In genomic region chr19:16541526-16542044, GRCh38 we compare ENCODE assay signal across 6 cellular contexts. TPM values are rescaled to one million over a fixed set of nuclear protein-coding genes. Genes with fewer than 3 reads are reported as not detected.
DNase-seq lines count a peak whose midpoint lies in the region; ATAC-seq and TF ChIP-seq lines count a peak whose summit lies in the region.

No MANE protein-coding gene starts in this region.

- H3K27me3 Mint-ChIP-seq in stimulated activated memory B cell treated with anti-CD40 and anti-IgM and Interleukin-4, amounts not matched to agents 10 μg/mL and 1 μg/mL and 100 μg/mL, for 72 hours = no peaks in the 10 kb centered on the region

- peaks cover 72% of the 10 kb centered on the region for H3K4me1 Mint-ChIP-seq in stimulated activated memory B cell treated with anti-CD40 and anti-IgM and Interleukin-4, amounts not matched to agents 10 μg/mL and 1 μg/mL and 100 μg/mL, for 72 hours

- H3K27me3 ChIP-seq in MG63 = no peaks in the 10 kb centered on the region

- peaks cover 5% of the 10 kb centered on the region; the same call in 1 of the 2 replicates for H3K9me3 ChIP-seq in MG63

- peaks cover 35% of the 10 kb centered on the region for H3K36me3 Mint-ChIP-seq in stimulated activated memory B cell treated with anti-CD40 and anti-IgM and Interleukin-4, amounts not matched to agents 10 μg/mL and 1 μg/mL and 100 μg/mL, for 72 hours

- H3K27ac Mint-ChIP-seq in stimulated activated memory B cell treated with anti-CD40 and anti-IgM and Interleukin-4, amounts not matched to agents 10 μg/mL and 1 μg/mL and 100 μg/mL, for 72 hours = peak overlapping the region; percentile 90

- H3K9me3 Mint-ChIP-seq in stimulated activated memory B cell treated with anti-CD40 and anti-IgM and Interleukin-4, amounts not matched to agents 10 μg/mL and 1 μg/mL and 100 μg/mL, for 72 hours = no peaks in the 10 kb centered on the region

- no peak for TF ChIP-seq CTCF in GM12875 (IDR thresholded peaks at IDR 0.05; ENCODE audit: borderline replicate concordance, insufficient read depth, low read depth, low read length)
- TF ChIP-seq CTCF in epithelial cell of esophagus (IDR thresholded peaks at IDR 0.05; ENCODE audit: insufficient read depth, low read depth, low read length, missing control alignments) = no peak

- H3K4me3 Mint-ChIP-seq in stimulated activated memory B cell treated with anti-CD40 and anti-IgM and Interleukin-4, amounts not matched to agents 10 μg/mL and 1 μg/mL and 100 μg/mL, for 72 hours = peak overlapping the region; percentile 97

- peaks cover 54% of the 10 kb centered on the region for H3K36me3 ChIP-seq in MG63

- DNase-seq in MG63 (no peak), epithelial cell of esophagus (ENCODE audit: low read depth) (peak; percentile 31), globus pallidus (ENCODE audit: low spot score) (no peak), amniotic stem cell (lab: John Stamatoyannopoulos, UW) (no peak)

- ATAC-seq in stimulated activated memory B cell treated with anti-CD40 and anti-IgM and Interleukin-4, amounts not matched to agents 10 μg/mL and 1 μg/mL and 100 μg/mL, for 72 hours = no peak

- H3K4me3 ChIP-seq in GM12875 (ENCODE audit: low read depth, low read length) = peak overlapping the region; percentile 94
- H3K4me3 ChIP-seq in MG63 = peak overlapping the region; percentile 99
- peak overlapping the region; percentile 94 for H3K4me3 ChIP-seq in epithelial cell of esophagus (ENCODE audit: low read length)

RNA-seq across cellular contexts. Expression of gene CHERP, which starts 0.7 kb away (rescaled TPM):
- total RNA-seq in MG63 (2014; rRNA removed; shearing (Covaris generic); ENCODE audit: low replicate concordance) = 1.8 and 2.0 TPM in 2 replicates

RNA-seq across cellular contexts. Expression of gene SLC35E1, which starts 30.6 kb away (rescaled TPM):
- 28.0 and 30.5 TPM in 2 replicates for total RNA-seq in MG63 (2014; rRNA removed; shearing (Covaris generic); ENCODE audit: low replicate concordance)

RNA-seq across cellular contexts. Expression of gene C19orf44, which starts 45.4 kb away (rescaled TPM):
- 9.8 and 21.4 TPM in 2 replicates for total RNA-seq in MG63 (2014; rRNA removed; shearing (Covaris generic); ENCODE audit: low replicate concordance)

RNA-seq across cellular contexts. Expression of gene CALR3, which starts 45.6 kb away (rescaled TPM):
- not detected in 2 replicates for total RNA-seq in MG63 (2014; rRNA removed; shearing (Covaris generic); ENCODE audit: low replicate concordance)
